ENCODE assay signal across 22 cellular contexts in genomic region chrX:110558406-110558805, GRCh38.
DNase-seq lines count a peak whose midpoint lies in the region; ATAC-seq and TF ChIP-seq lines count a peak whose summit lies in the region.
"Had no signal": no experiment of that assay in that cellular context is flagged by ENCODE, and none has a peak within 500 bp of the region (broad histone marks: within the 10 kb centered on the region; RNA-seq: fewer than 3 reads in every experiment).

No MANE protein-coding gene starts in this region.

- H3K9me3 ChIP-seq in lower lobe of right lung: no peaks in the 10 kb centered on the region
- H3K9me3 ChIP-seq in spleen: peaks cover 0 to 26% (median 5%) of the 10 kb centered on the region in 8 donors
- no peaks in the 10 kb centered on the region for H3K9me3 ChIP-seq in A673 (ENCODE audit: low read depth, low read length, poor library complexity, severe bottlenecking)
- H3K9me3 ChIP-seq: A549, BE2C had no signal

- 80 to 88% (median 83%) methylated on average over 1 to 16 of the region's 16 CpGs for WGBS in spleen, 5 donors

- H3K9me3 Mint-ChIP-seq in chondrocyte (ENCODE audit: low read depth): peaks cover 19% of the 10 kb centered on the region
- H3K9me3 Mint-ChIP-seq: CD4-positive, alpha-beta T cell had no signal

- DNase-seq in chondrocyte (ENCODE audit: low spot score) (peak; percentile 93), lower lobe of right lung (peak; percentile 18), spleen (peak; percentile 64), A673 (ENCODE audit: low spot score) (no peak), COLO829 (ENCODE audit: low spot score) (no peak)
- DNase-seq: ACHN; BE2C; CD4-positive, alpha-beta T cell; CD8-positive, alpha-beta T cell; COR-L47; DMS 273 treated with DMSO at 0.1 percent for 48 hours; DMS153; DMS53; DMS79; DND-41; EL; GDM1 had no signal

- BruUV-seq in A673 (replicated peaks; lab: Mats Ljungman, UMichigan): no TSS peak

- peaks cover 2% of the 10 kb centered on the region for H3K27me3 Mint-ChIP-seq in chondrocyte (ENCODE audit: low read depth)
- H3K27me3 Mint-ChIP-seq: CD4-positive, alpha-beta T cell had no signal

- H3K4me3 Mint-ChIP-seq in chondrocyte (ENCODE audit: unreplicated experiment): no peak overlapping the region
- H3K4me3 Mint-ChIP-seq: CD4-positive, alpha-beta T cell; CD8-positive, alpha-beta T cell had no signal

- peaks cover 3% of the 10 kb centered on the region for H3K4me1 Mint-ChIP-seq in chondrocyte (ENCODE audit: low read depth)

- TF ChIP-seq CTCF in chondrocyte (IDR thresholded peaks at IDR 0.05) (no peak), lower lobe of right lung (IDR thresholded peaks at IDR 0.05) (no peak), spleen (IDR thresholded peaks at IDR 0.05 in 8 of 11, conservative IDR thresholded peaks at IDR 0.05 in 3 of 11) (no peak), A673 (conservative IDR thresholded peaks at IDR 0.05; ENCODE audit: low read depth, low read length) (no peak)

- peaks cover 2% of the 10 kb centered on the region for H3K36me3 Mint-ChIP-seq in chondrocyte (ENCODE audit: low read depth)
- H3K36me3 Mint-ChIP-seq: CD8-positive, alpha-beta T cell had no signal

- ATAC-seq in lower lobe of right lung: no peak
- ATAC-seq: A549; CD8-positive, alpha-beta T cell; GM12878 had no signal

- H3K27ac Mint-ChIP-seq in chondrocyte (ENCODE audit: unreplicated experiment): no peak overlapping the region
- H3K27ac Mint-ChIP-seq: CD4-positive, alpha-beta T cell; CD8-positive, alpha-beta T cell had no signal

- H3K4me1 ChIP-seq in lower lobe of right lung (no peaks in the 10 kb centered on the region), spleen (no peaks in the 10 kb centered on the region), A673 (ENCODE audit: insufficient read depth, low read length, poor library complexity, severe bottlenecking) (no peaks in the 10 kb centered on the region)
- H3K4me1 ChIP-seq: A549, BE2C, BLaER1 had no signal

- H3K4me3 ChIP-seq in lower lobe of right lung (no peak overlapping the region), spleen (no peak overlapping the region), A673 (ENCODE audit: low read depth, low read length, poor library complexity, severe bottlenecking) (no peak overlapping the region)
- H3K4me3 ChIP-seq: A549, BLaER1, GM12878 had no signal

- H3K27ac ChIP-seq in lower lobe of right lung (no peak overlapping the region), spleen (no peak overlapping the region), A673 (ENCODE audit: low read depth, low read length, poor library complexity, severe bottlenecking) (no peak overlapping the region)
- H3K27ac ChIP-seq: 22Rv1, A549, BLaER1, C4-2B had no signal

- intact Hi-C loops in lower lobe of right lung (cut with DNase I): no loop called here
- intact Hi-C loops in spleen (cut with DNase I; ENCODE audit: low total_unique reads): no loop called here
- intact Hi-C loops in A673 (cut with micrococcal nuclease; ENCODE audit: unreplicated experiment): no loop called here

- CTCF ChIA-PET in A673 (lab: Charles Lee): no interaction called here

- H3K36me3 ChIP-seq in lower lobe of right lung (no peaks in the 10 kb centered on the region), spleen (no peaks in the 10 kb centered on the region), A673 (ENCODE audit: insufficient read depth, low read length, poor library complexity, severe bottlenecking) (no peaks in the 10 kb centered on the region)
- H3K36me3 ChIP-seq: BE2C, BLaER1 had no signal

- no peaks in the 10 kb centered on the region for H3K27me3 ChIP-seq in lower lobe of right lung (ENCODE audit: low read depth)
- H3K27me3 ChIP-seq in spleen (replicated peaks in 1 of 7): no peaks in the 10 kb centered on the region
- H3K27me3 ChIP-seq in A673 (replicated peaks; ENCODE audit: insufficient read depth, low read depth, low read length, poor library complexity): no peaks in the 10 kb centered on the region
- H3K27me3 ChIP-seq: BE2C had no signal

- TF ChIP-seq POLR2A in spleen (IDR thresholded peaks at IDR 0.05): no peak

- POLR2A ChIA-PET in A673 (lab: Charles Lee; ENCODE audit: low non-redundant PET): no interaction called here

Comparison
In these comparisons a context has a peak if more than half of its experiments do, and no peak if none do; other contexts are left out.
1. DNase-seq: peak in chondrocyte (single experiment), lower lobe of right lung (single experiment) and spleen (single experiment); none in A673 (single experiment) and COLO829 (single experiment).